Comparison of ENCODE assay signal across 13 cellular contexts in the genomic region with DNA sequence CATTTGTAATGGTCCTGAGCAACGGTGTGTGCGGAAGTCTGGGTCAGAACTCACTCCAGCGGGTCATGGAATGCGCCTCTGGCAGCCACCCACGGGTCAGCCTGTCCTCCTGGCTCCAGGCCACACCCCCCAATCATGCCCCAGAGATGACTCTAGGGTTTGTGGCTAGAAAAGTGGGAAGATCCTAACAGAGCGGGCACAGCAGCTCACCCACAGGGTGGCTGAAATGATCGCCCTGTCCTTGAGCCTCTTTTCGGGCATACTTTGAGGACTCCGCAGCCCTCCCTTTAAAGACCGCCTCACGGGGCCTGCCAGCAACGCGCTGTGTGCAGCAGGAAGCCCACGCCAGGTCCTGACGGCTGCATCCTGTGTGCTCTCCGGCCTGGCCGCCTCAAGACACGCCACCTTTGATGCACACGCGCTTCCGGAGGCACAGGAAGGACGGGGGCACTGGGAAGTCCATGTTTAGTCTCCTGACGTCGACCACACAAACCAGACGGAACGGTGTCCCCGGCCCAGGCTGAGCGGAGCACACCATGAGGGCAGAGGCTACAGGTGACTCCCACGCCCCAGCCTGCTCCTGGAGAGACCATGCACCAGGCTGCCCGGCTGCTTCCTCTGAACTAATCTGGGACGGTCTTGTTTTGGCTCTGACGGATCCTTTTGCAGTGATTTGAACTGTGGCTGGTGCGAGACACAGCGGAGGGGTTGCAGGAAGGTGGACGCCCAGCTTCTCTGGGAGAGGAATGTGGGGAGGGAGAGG.
A peak's percentile ranks its signal among the peaks of the same experiment; 100 is the strongest.
DNase-seq lines count a peak whose midpoint lies in the region; ATAC-seq, FAIRE-seq and TF ChIP-seq lines count a peak whose summit lies in the region.
"Had no signal": no experiment of that assay in that cellular context is flagged by ENCODE, and none has a peak within 500 bp of the region (broad histone marks: within the 10 kb centered on the region; RNA-seq: fewer than 3 reads in every experiment).

No MANE protein-coding gene starts in this region.

- DNase-seq in AG08396 (ENCODE audit: low spot score) (peak; percentile 77), MCF 10A (ENCODE audit: unreplicated experiment) (peak; percentile 61), mucosa of descending colon (peak in 2 of 3 donors; percentile 23 to 62), endothelial cell (ENCODE audit: low spot score) (no peak), DMS153 (lab: John Stamatoyannopoulos, UW) (no peak), GM19239 (ENCODE audit: insufficient read length, low spot score) (no peak)
- DNase-seq: GM23248, NCI-H1048 had no signal

- BruUV-seq in MCF 10A (replicated peaks; lab: Mats Ljungman, UMichigan) = no TSS peak

- no peaks in the 10 kb centered on the region for H3K9me3 ChIP-seq in mucosa of descending colon

- no peaks in the 10 kb centered on the region for H3K27me3 Mint-ChIP-seq in MCF 10A (ENCODE audit: insufficient read depth, unreplicated experiment)
- peaks cover 14% of the 10 kb centered on the region for H3K27me3 Mint-ChIP-seq in endothelial cell (ENCODE audit: unreplicated experiment)
- H3K27me3 Mint-ChIP-seq: brain had no signal

- no peak overlapping the region for H3K4me3 ChIP-seq in mucosa of descending colon
- H3K4me3 ChIP-seq: GM23248 had no signal

- POLR2A ChIA-PET in MCF 10A (lab: Yijun Ruan, JAX) = interaction anchor here (0.5 kb wide), 1 partner anchor 125 kb away, joined by 3 read pairs; no protein-coding TSS in a partner anchor

- no peak overlapping the region for H3K4me3 Mint-ChIP-seq in MCF 10A (ENCODE audit: unreplicated experiment)
- H3K4me3 Mint-ChIP-seq in endothelial cell (ENCODE audit: unreplicated experiment) = no peak overlapping the region

- peaks cover 21% of the 10 kb centered on the region for H3K4me1 Mint-ChIP-seq in MCF 10A (ENCODE audit: insufficient read depth, unreplicated experiment)
- H3K4me1 Mint-ChIP-seq in endothelial cell (ENCODE audit: unreplicated experiment) = no peaks in the 10 kb centered on the region

- TF ChIP-seq RAD21 in Ishikawa (IDR thresholded peaks at IDR 0.05; ENCODE audit: low read depth) = no peak

- H3K36me3 Mint-ChIP-seq in MCF 10A (ENCODE audit: insufficient read depth, unreplicated experiment) (peaks cover 27% of the 10 kb centered on the region), endothelial cell (ENCODE audit: low read depth, unreplicated experiment) (peaks cover 20% of the 10 kb centered on the region)

- CTCF ChIA-PET in MCF 10A (lab: Yijun Ruan, JAX) = interaction anchor here (0.9 kb wide), 1 partner anchor 12 kb away, joined by 6 read pairs; no protein-coding TSS in a partner anchor

- ATAC-seq in mucosa of descending colon (peak; percentile 7), GM19452 (IDR thresholded peaks at IDR 0.05; ENCODE audit: unreplicated experiment) (no peak)
- ATAC-seq: SK-N-SH treated with all-trans-retinoic acid at 6 μM for 48 hours had no signal

- no peaks in the 10 kb centered on the region for H3K36me3 ChIP-seq in mucosa of descending colon (ENCODE audit: low read depth)

- TF ChIP-seq CTCF in MCF 10A (IDR thresholded peaks at IDR 0.05; ENCODE audit: unreplicated experiment) (no peak), mucosa of descending colon (IDR thresholded peaks at IDR 0.05) (no peak), endothelial cell (IDR thresholded peaks at IDR 0.05; ENCODE audit: unreplicated experiment) (no peak)

- no peak for FAIRE-seq in GM19239 (lab: Jason Lieb, UNC)
- FAIRE-seq: keratinocyte had no signal

- intact Hi-C loops in MCF 10A (cut with micrococcal nuclease) (no loop called here), mucosa of descending colon (cut with DNase I, micrococcal nuclease) (no loop called here)

- 0 out of 2 replicates have a peak, but pooled peaks have one; percentile 25 for TF ChIP-seq EP300 in Ishikawa (IDR thresholded peaks at IDR 0.05; ENCODE audit: borderline replicate concordance)

- H3K27ac Mint-ChIP-seq in MCF 10A (ENCODE audit: low read depth, unreplicated experiment) (no peak overlapping the region), endothelial cell (ENCODE audit: unreplicated experiment) (no peak overlapping the region)

- no peaks in the 10 kb centered on the region for H3K4me1 ChIP-seq in mucosa of descending colon (ENCODE audit: low read depth)

- H3K9me3 Mint-ChIP-seq in MCF 10A (ENCODE audit: unreplicated experiment) (no peaks in the 10 kb centered on the region), endothelial cell (ENCODE audit: unreplicated experiment) (no peaks in the 10 kb centered on the region)
- H3K9me3 Mint-ChIP-seq: brain had no signal

TF ChIP-seq in Ishikawa, 13 proteins besides CTCF, POLR2A, EP300 and RAD21:
- TF ChIP-seq FOXM1 (IDR thresholded peaks at IDR 0.05; ENCODE audit: borderline replicate concordance, low read depth) = no peak
- TF ChIP-seq TEAD4 (IDR thresholded peaks at IDR 0.05) = peak; percentile 65; the same call in 1 of the 2 replicates
- peak; percentile 62 for TF ChIP-seq NFIC (IDR thresholded peaks at IDR 0.05)
- TF ChIP-seq YY1 (IDR thresholded peaks at IDR 0.05; ENCODE audit: low read depth) = no peak
- TF ChIP-seq, protein P1, sequence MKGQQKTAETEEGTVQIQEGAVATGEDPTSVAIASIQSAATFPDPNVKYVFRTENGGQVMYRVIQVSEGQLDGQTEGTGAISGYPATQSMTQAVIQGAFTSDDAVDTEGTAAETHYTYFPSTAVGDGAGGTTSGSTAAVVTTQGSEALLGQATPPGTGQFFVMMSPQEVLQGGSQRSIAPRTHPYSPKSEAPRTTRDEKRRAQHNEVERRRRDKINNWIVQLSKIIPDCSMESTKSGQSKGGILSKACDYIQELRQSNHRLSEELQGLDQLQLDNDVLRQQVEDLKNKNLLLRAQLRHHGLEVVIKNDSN (IDR thresholded peaks at IDR 0.05) = no peak
- TF ChIP-seq EGR1 (IDR thresholded peaks at IDR 0.05) = peak; percentile 44; the same call in 1 of the 2 replicates
- TF ChIP-seq ZBTB7A (IDR thresholded peaks at IDR 0.05; ENCODE audit: low read depth) = no peak

Comparison
In these comparisons a context has a peak if more than half of its experiments do, and no peak if none do; other contexts are left out.
1. DNase-seq: peak in AG08396 (single experiment), MCF 10A (single experiment) and mucosa of descending colon (2 of 3); none in endothelial cell (single experiment), DMS153 (single experiment) and GM19239 (single experiment).